ENCODE assay signal across 1 cellular context in the genomic region with DNA sequence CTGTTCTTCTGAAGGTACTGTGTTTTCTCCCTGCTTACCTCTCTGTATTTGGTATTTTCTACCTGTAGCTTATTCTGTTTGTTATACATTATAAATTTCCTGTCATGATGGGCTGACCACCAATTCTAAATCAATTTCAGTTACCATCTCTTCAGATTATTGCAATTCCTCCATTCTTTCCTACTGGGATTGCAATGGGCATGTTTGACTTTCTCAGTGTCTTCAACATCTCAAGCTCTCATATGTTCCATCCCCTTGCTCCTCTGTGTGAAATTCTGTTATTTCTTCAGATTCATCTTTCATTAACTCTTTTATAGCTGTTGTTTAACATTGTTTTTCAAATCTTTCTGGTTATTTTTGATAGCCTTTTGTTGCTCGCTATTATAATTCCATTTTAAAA.
TF ChIP-seq lines count a peak whose summit lies in the region.

No MANE protein-coding gene starts in this region.

TF ChIP-seq in GM12878, 131 proteins besides CTCF, POLR2A, EP300 and RAD21:
- TF ChIP-seq, protein P1, sequence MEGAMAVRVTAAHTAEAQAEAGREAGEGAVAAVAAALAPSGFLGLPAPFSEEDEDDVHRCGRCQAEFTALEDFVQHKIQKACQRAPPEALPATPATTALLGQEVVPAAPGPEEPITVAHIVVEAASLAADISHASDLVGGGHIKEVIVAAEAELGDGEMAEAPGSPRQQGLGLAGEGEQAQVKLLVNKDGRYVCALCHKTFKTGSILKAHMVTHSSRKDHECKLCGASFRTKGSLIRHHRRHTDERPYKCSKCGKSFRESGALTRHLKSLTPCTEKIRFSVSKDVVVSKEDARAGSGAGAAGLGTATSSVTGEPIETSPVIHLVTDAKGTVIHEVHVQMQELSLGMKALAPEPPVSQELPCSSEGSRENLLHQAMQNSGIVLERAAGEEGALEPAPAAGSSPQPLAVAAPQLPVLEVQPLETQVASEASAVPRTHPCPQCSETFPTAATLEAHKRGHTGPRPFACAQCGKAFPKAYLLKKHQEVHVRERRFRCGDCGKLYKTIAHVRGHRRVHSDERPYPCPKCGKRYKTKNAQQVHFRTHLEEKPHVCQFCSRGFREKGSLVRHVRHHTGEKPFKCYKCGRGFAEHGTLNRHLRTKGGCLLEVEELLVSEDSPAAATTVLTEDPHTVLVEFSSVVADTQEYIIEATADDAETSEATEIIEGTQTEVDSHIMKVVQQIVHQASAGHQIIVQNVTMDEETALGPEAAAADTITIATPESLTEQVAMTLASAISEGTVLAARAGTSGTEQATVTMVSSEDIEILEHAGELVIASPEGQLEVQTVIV (IDR thresholded peaks at IDR 0.05; ENCODE audit: borderline replicate concordance, partially characterized antibody): no peak
